ENCODE assay signal across 24 cellular contexts in genomic region chr16:50887500-50887899, GRCh38.
DNase-seq lines count a peak whose midpoint lies in the region; ATAC-seq and TF ChIP-seq lines count a peak whose summit lies in the region.
"Had no signal": no experiment of that assay in that cellular context is flagged by ENCODE, and none has a peak within 500 bp of the region (broad histone marks: within the 10 kb centered on the region; RNA-seq: fewer than 3 reads in every experiment).

No MANE protein-coding gene starts in this region.

- H3K4me3 ChIP-seq in right atrium auricular region = no peak overlapping the region
- H3K4me3 ChIP-seq: GM23248, MG63, Peyer's patch, SK-N-MC had no signal

- H3K27me3 ChIP-seq in right atrium auricular region = no peaks in the 10 kb centered on the region
- H3K27me3 ChIP-seq: MG63, Peyer's patch had no signal

- no peak for ATAC-seq in Right ventricle myocardium superior (ENCODE audit: poor library complexity)
- ATAC-seq in GM19324 (IDR thresholded peaks at IDR 0.05; ENCODE audit: low FRiP score, unreplicated experiment) = no peak

- peak; percentile 38 for DNase-seq in right atrium auricular region (ENCODE audit: low spot score)
- DNase-seq in Right ventricle myocardium superior = no peak
- DNase-seq in SKM-1 treated with dmso at 0.1 percent for 144 hours (lab: John Stamatoyannopoulos, UW; ENCODE audit: unreplicated experiment) = peak; percentile 51
- peak; percentile 13 for DNase-seq in globus pallidus (ENCODE audit: low spot score)
- DNase-seq in D341Med (ENCODE audit: low spot score) = no peak
- DNase-seq in SW 1271 (lab: John Stamatoyannopoulos, UW) = no peak
- no peak for DNase-seq in effector CD8-positive, alpha-beta T cell (lab: John Stamatoyannopoulos, UW)
- DNase-seq: CD4-positive, CD25-positive, alpha-beta regulatory T cell; COR-L47; DMS153; GF-D8; GM23248; HCEC 1CT; IMR-90; Karpas-422; MG63; NCI-H1417; NCI-H187 treated with DMSO at 0.1 percent for 48 hours; NCI-H2227 treated with DMSO at 0.1 percent for 48 hours; NCI-H510A treated with DMSO at 0.1 percent for 48 hours; NCI-H774; Peyer's patch had no signal

- intact Hi-C loops in Right ventricle myocardium superior (cut with DNase I) = no loop called here

- no peak for TF ChIP-seq CTCF in right atrium auricular region (IDR thresholded peaks at IDR 0.05)

- no peak overlapping the region for H3K27ac ChIP-seq in right atrium auricular region
- H3K27ac ChIP-seq: GM23248, Peyer's patch, SK-N-MC had no signal

- no peaks in the 10 kb centered on the region for H3K36me3 ChIP-seq in right atrium auricular region
- H3K36me3 ChIP-seq: MG63, Peyer's patch had no signal

- H3K4me1 ChIP-seq in right atrium auricular region = no peaks in the 10 kb centered on the region
- H3K4me1 ChIP-seq: Peyer's patch had no signal

- no peaks in the 10 kb centered on the region for H3K9me3 ChIP-seq in right atrium auricular region
- H3K9me3 ChIP-seq: MG63, Peyer's patch had no signal

Comparison
In these comparisons a context has a peak if more than half of its experiments do, and no peak if none do; other contexts are left out.
1. DNase-seq: peak in right atrium auricular region (single experiment), SKM-1 treated with dmso at 0.1 percent for 144 hours (single experiment) and globus pallidus (single experiment); none in Right ventricle myocardium superior (single experiment), D341Med (single experiment), SW 1271 (0 of 2) and effector CD8-positive, alpha-beta T cell (single experiment).